Comparison of ENCODE assay signal across 1 cellular context in genomic region chr1:234509457-234510328, GRCh38.
TF ChIP-seq lines count a peak whose summit lies in the region.

No MANE protein-coding gene starts in this region.

TF ChIP-seq in HepG2, 621 proteins besides CTCF, POLR2A, EP300 and RAD21 (continued from another document):
- TF ChIP-seq, protein P1, sequence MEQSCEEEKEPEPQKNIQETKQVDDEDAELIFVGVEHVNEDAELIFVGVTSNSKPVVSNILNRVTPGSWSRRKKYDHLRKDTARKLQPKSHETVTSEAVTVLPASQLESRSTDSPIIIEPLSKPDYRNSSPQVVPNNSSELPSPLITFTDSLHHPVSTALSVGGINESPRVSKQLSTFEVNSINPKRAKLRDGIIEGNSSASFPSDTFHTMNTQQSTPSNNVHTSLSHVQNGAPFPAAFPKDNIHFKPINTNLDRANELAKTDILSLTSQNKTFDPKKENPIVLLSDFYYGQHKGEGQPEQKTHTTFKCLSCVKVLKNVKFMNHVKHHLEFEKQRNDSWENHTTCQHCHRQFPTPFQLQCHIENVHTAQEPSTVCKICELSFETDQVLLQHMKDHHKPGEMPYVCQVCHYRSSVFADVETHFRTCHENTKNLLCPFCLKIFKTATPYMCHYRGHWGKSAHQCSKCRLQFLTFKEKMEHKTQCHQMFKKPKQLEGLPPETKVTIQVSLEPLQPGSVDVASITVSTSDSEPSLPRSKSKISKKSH (CRISPR knock-in tag; IDR thresholded peaks at IDR 0.05; ENCODE audit: borderline replicate concordance): no peak
- TF ChIP-seq NFIB (CRISPR knock-in tag; IDR thresholded peaks at IDR 0.05; ENCODE audit: borderline replicate concordance) (no peak), NCOA1 (CRISPR knock-in tag; IDR thresholded peaks at IDR 0.05) (no peak), ZNF136 (CRISPR knock-in tag; IDR thresholded peaks at IDR 0.05; ENCODE audit: low read depth) (no peak), MATR3 (CRISPR knock-in tag; IDR thresholded peaks at IDR 0.05) (no peak), ATF4 (CRISPR knock-in tag; IDR thresholded peaks at IDR 0.05) (peak in 1 of 2 experiments; percentile 82; a peak in 2 of 4 replicates), ZNF577 (CRISPR knock-in tag; IDR thresholded peaks at IDR 0.05; ENCODE audit: borderline replicate concordance, low read depth) (no peak), ZSCAN30 (CRISPR knock-in tag; IDR thresholded peaks at IDR 0.05) (no peak), AKAP8 (CRISPR knock-in tag; IDR thresholded peaks at IDR 0.05) (no peak), YEATS2 (CRISPR knock-in tag; IDR thresholded peaks at IDR 0.05; ENCODE audit: borderline replicate concordance) (no peak), SOX6 (IDR thresholded peaks at IDR 0.05) (no peak), SOX6 (CRISPR knock-in tag; IDR thresholded peaks at IDR 0.05) (0 out of 2 replicates have a peak, but pooled peaks have one; percentile 16), GATAD2A (CRISPR knock-in tag; IDR thresholded peaks at IDR 0.05) (peak; percentile 21; the same call in 1 of the 2 replicates), IRF2 (CRISPR knock-in tag; IDR thresholded peaks at IDR 0.05) (no peak), SNAI1 (CRISPR knock-in tag; IDR thresholded peaks at IDR 0.05; ENCODE audit: borderline replicate concordance) (no peak)
- TF ChIP-seq, protein P2, sequence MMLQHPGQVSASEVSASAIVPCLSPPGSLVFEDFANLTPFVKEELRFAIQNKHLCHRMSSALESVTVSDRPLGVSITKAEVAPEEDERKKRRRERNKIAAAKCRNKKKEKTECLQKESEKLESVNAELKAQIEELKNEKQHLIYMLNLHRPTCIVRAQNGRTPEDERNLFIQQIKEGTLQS (CRISPR knock-in tag; IDR thresholded peaks at IDR 0.05): no peak
- TF ChIP-seq, protein P3, sequence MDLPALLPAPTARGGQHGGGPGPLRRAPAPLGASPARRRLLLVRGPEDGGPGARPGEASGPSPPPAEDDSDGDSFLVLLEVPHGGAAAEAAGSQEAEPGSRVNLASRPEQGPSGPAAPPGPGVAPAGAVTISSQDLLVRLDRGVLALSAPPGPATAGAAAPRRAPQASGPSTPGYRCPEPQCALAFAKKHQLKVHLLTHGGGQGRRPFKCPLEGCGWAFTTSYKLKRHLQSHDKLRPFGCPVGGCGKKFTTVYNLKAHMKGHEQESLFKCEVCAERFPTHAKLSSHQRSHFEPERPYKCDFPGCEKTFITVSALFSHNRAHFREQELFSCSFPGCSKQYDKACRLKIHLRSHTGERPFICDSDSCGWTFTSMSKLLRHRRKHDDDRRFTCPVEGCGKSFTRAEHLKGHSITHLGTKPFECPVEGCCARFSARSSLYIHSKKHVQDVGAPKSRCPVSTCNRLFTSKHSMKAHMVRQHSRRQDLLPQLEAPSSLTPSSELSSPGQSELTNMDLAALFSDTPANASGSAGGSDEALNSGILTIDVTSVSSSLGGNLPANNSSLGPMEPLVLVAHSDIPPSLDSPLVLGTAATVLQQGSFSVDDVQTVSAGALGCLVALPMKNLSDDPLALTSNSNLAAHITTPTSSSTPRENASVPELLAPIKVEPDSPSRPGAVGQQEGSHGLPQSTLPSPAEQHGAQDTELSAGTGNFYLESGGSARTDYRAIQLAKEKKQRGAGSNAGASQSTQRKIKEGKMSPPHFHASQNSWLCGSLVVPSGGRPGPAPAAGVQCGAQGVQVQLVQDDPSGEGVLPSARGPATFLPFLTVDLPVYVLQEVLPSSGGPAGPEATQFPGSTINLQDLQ (CRISPR knock-in tag; IDR thresholded peaks at IDR 0.05): no peak
